In genomic region chr7:133273221-133273620, GRCh38 we compare ENCODE assay signal across 17 cellular contexts. TPM values are rescaled to one million over a fixed set of nuclear protein-coding genes. Genes with fewer than 3 reads are reported as not detected.
A peak's percentile ranks its signal among the peaks of the same experiment; 100 is the strongest.
DNase-seq lines count a peak whose midpoint lies in the region; ATAC-seq and TF ChIP-seq lines count a peak whose summit lies in the region.
"Had no signal": no experiment of that assay in that cellular context is flagged by ENCODE, and none has a peak within 500 bp of the region (broad histone marks: within the 10 kb centered on the region; RNA-seq: fewer than 3 reads in every experiment).

No MANE protein-coding gene starts in this region.

- H3K9me2 ChIP-seq in GM23338 (ENCODE audit: insufficient read depth): no peaks in the 10 kb centered on the region

- peaks cover 6% of the 10 kb centered on the region; the same call in 1 of the 2 replicates for H3K36me3 ChIP-seq in GM23338 (ENCODE audit: insufficient read depth)
- H3K36me3 ChIP-seq in CD4-positive, alpha-beta memory T cell (ENCODE audit: insufficient read depth, low read length): peaks cover 6% of the 10 kb centered on the region

- H3K4me3 Mint-ChIP-seq in GM23338: no peak overlapping the region
- H3K4me3 Mint-ChIP-seq in CD4-positive, alpha-beta memory T cell: no peak overlapping the region
- H3K4me3 Mint-ChIP-seq: B cell; CD4-positive, alpha-beta T cell; CD8-positive, alpha-beta memory T cell had no signal

- H3K9me3 Mint-ChIP-seq in GM23338: no peaks in the 10 kb centered on the region
- peaks cover 0 to 6% (median 0%) of the 10 kb centered on the region in 8 donors for H3K9me3 Mint-ChIP-seq in CD4-positive, alpha-beta memory T cell

- H3K4me1 ChIP-seq in GM23338 (ENCODE audit: insufficient read depth): peaks cover 11% of the 10 kb centered on the region; the same call in 1 of the 2 replicates
- peaks cover 9% of the 10 kb centered on the region for H3K4me1 ChIP-seq in CD4-positive, alpha-beta memory T cell (ENCODE audit: insufficient read depth, low read length)
- H3K4me1 ChIP-seq: A549; BLaER1 treated with 17β-estradiol and CSF1 and Interleukin-3, amounts not matched to agents 10 nM and 100 nM had no signal

- no peaks in the 10 kb centered on the region for H3K27me3 Mint-ChIP-seq in GM23338 (ENCODE audit: insufficient read depth, low read depth, poor library complexity)
- H3K27me3 Mint-ChIP-seq in CD4-positive, alpha-beta memory T cell: no peaks in the 10 kb centered on the region
- H3K27me3 Mint-ChIP-seq: B cell; CD4-positive, alpha-beta T cell; CD8-positive, alpha-beta memory T cell had no signal

- intact Hi-C loops in CD4-positive, alpha-beta memory T cell (cut with micrococcal nuclease): no loop called here

- ATAC-seq in GM23338: no peak
- ATAC-seq: A549 had no signal

- H3K4me3 ChIP-seq in GM23338: no peak overlapping the region
- H3K4me3 ChIP-seq in CD4-positive, alpha-beta memory T cell (ENCODE audit: low read length in 2 of 2): no peak overlapping the region
- H3K4me3 ChIP-seq: A549; BLaER1 treated with 17β-estradiol and CSF1 and Interleukin-3, amounts not matched to agents 10 nM and 100 nM had no signal

- no peak for TF ChIP-seq CTCF in GM23338 (conservative IDR thresholded peaks at IDR 0.05; ENCODE audit: low read depth in 2 of 2)
- TF ChIP-seq CTCF in VCaP (conservative IDR thresholded peaks at IDR 0.05): no peak

- H4K20me1 ChIP-seq in GM23338 (replicated peaks; ENCODE audit: insufficient read depth): 0 out of 2 replicates have a peak, but pooled peaks cover 11% of the 10 kb centered on the region

- CTCF ChIA-PET in CD4-positive, alpha-beta memory T cell (lab: Charles Lee; ENCODE audit: partially characterized antibody): no interaction called here

- no peaks in the 10 kb centered on the region for H3K27me3 ChIP-seq in GM23338 (ENCODE audit: insufficient read depth)
- H3K27me3 ChIP-seq in CD4-positive, alpha-beta memory T cell (ENCODE audit: insufficient read depth, low read length): no peaks in the 10 kb centered on the region
- H3K27me3 ChIP-seq: BLaER1 treated with 17β-estradiol and CSF1 and Interleukin-3, amounts not matched to agents 10 nM and 100 nM had no signal

- H3K36me3 Mint-ChIP-seq in GM23338 (ENCODE audit: low read depth): peaks cover 29% of the 10 kb centered on the region
- peaks cover 39 to 41% of the 10 kb centered on the region in 2 donors for H3K36me3 Mint-ChIP-seq in CD4-positive, alpha-beta memory T cell

- H3K27ac ChIP-seq in GM23338 (ENCODE audit: low read depth) (no peak overlapping the region), VCaP (peak overlapping the region; percentile 31; the same call in 1 of the 2 replicates)
- no peak overlapping the region for H3K27ac ChIP-seq in CD4-positive, alpha-beta memory T cell (ENCODE audit: low read depth, low read length)
- H3K27ac ChIP-seq: 22Rv1; A549; BLaER1 treated with 17β-estradiol and CSF1 and Interleukin-3, amounts not matched to agents 10 nM and 100 nM; C4-2B had no signal

- peak overlapping the region; percentile 11; the same call in 1 of the 2 replicates for H3K27ac Mint-ChIP-seq in GM23338
- H3K27ac Mint-ChIP-seq in CD4-positive, alpha-beta memory T cell: no peak overlapping the region
- H3K27ac Mint-ChIP-seq: B cell; CD4-positive, alpha-beta T cell had no signal

- POLR2A ChIA-PET in CD4-positive, alpha-beta memory T cell (lab: Charles Lee; ENCODE audit: partially characterized antibody): interaction anchor here (1.0 kb wide), 1 partner anchor 20 kb away, joined by 3 read pairs; the partner anchor contains the start of gene EXOC4

- peaks cover 3% of the 10 kb centered on the region; the same call in 1 of the 2 replicates for H3K79me2 ChIP-seq in GM23338 (replicated peaks; ENCODE audit: insufficient read depth)

- no peaks in the 10 kb centered on the region for H3F3A ChIP-seq in GM23338 (replicated peaks; ENCODE audit: low read depth)

- no peak overlapping the region for H2AFZ ChIP-seq in GM23338

- H3K4me1 Mint-ChIP-seq in GM23338: peaks cover 17% of the 10 kb centered on the region
- peaks cover 8 to 14% (median 11%) of the 10 kb centered on the region in 4 donors for H3K4me1 Mint-ChIP-seq in CD4-positive, alpha-beta memory T cell

- H3K9me3 ChIP-seq in CD4-positive, alpha-beta memory T cell (ENCODE audit: control insufficient read depth in 1 of 2, low read length in 2 of 2): no peaks in the 10 kb centered on the region
- H3K9me3 ChIP-seq: A549 had no signal

- no peak overlapping the region for H3K4me2 ChIP-seq in GM23338
- H3K4me2 ChIP-seq: A549; BLaER1 treated with 17β-estradiol and CSF1 and Interleukin-3, amounts not matched to agents 10 nM and 100 nM had no signal

- DNase-seq in GM23338 (ENCODE audit: low spot score) (no peak), left kidney (ENCODE audit: low read depth, low spot score) (peak; percentile 92), NCI-H1694 (lab: John Stamatoyannopoulos, UW) (no peak), H4 (ENCODE audit: low spot score) (no peak)
- DNase-seq in CD4-positive, alpha-beta memory T cell: no peak
- DNase-seq: AML-193; CD4-positive, alpha-beta T cell; CD8-positive, alpha-beta memory T cell; COR-L47; DMS79 treated with DMSO at 0.1 percent for 48 hours; GF-D8 had no signal

TF ChIP-seq in GM23338, 12 proteins besides CTCF, POLR2A, EP300 and RAD21 (continues in another document):
- no peak for TF ChIP-seq STAT1 (IDR thresholded peaks at IDR 0.05; ENCODE audit: unreplicated experiment)
- no peak for TF ChIP-seq EZH2phosphoT487 (IDR thresholded peaks at IDR 0.05; ENCODE audit: unreplicated experiment)
- TF ChIP-seq REST (IDR thresholded peaks at IDR 0.05; ENCODE audit: unreplicated experiment): no peak

RNA-seq across cellular contexts. Expression of gene EXOC4, which starts 20.3 kb away (rescaled TPM):
- 44.6 and 52.7 TPM in 2 replicates for total RNA-seq in GM23338 (2014; rRNA removed; shearing (Covaris generic))
- 24.3 and 37.5 TPM in 2 replicates for polyA plus RNA-seq in GM23338 (2016; fragmentation: Nextera tagmentation; extraction: Ambion mirVana)
- total RNA-seq in CD4-positive, alpha-beta memory T cell: 10 to 100 TPM; 68.9 to 81.2 TPM
- polyA plus RNA-seq in CD4-positive, alpha-beta memory T cell: 10 to 100 TPM; 33.8 to 47.3 TPM
- total RNA-seq in H4 (2014; rRNA removed; shearing (Covaris generic)): 45.4 and 54.3 TPM in 2 replicates
